ENCODE assay signal across 32 cellular contexts in the genomic region with DNA sequence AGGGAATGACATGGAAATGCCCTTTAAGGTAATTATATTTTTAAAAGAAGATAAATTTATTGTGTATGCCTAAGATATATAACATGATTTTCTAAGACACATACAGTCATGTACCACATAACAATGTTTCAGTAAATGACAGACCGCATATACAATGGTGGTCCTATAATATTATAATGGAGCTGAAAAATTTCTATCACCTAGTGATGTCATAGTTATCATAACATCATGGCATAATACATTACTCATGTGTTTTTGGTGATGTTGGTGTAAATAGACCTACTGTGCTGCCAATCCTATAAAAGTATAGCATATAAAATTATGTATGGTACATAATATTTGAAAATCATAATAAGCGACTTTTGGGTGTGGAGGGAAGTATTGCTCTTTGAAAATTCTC.
"Had no signal": no experiment of that assay in that cellular context is flagged by ENCODE, and none has a peak within 500 bp of the region (broad histone marks: within the 10 kb centered on the region; RNA-seq: fewer than 3 reads in every experiment).

No MANE protein-coding gene starts in this region.

- FAIRE-seq: astrocyte had no signal

- H3K4me3 ChIP-seq: adrenal gland, ascending aorta, body of pancreas, breast epithelium, cardiac muscle cell had no signal

- ATAC-seq: activated naive CD4-positive, alpha-beta T cell treated with anti-CD3 and anti-CD28 coated beads, Interleukin-2, amount 50 U/mL, for 72 hours; activated naive CD8-positive, alpha-beta T cell treated with anti-CD3 and anti-CD28 coated beads, Interleukin-2, amount 50 U/mL, for 24 hours; activated T-cell treated with anti-CD3 and anti-CD28 coated beads, Interleukin-2, amount 50 U/mL, for 4 hours; activated T-cell treated with anti-CD3 and anti-CD28 coated beads, Interleukin-2, amount 50 U/mL, for 72 hours; activated T-helper 17 cell treated with anti-CD3 and anti-CD28 coated beads, Interleukin-2, amount 50 U/mL, for 72 hours; body of pancreas had no signal

- H3K4me1 ChIP-seq: adrenal gland, ascending aorta, body of pancreas, breast epithelium had no signal

- H3K27ac ChIP-seq: adrenal gland, ascending aorta, body of pancreas, brain microvascular endothelial cell, breast epithelium, cardiac muscle cell had no signal

- H3K9me3 ChIP-seq: adrenal gland, ascending aorta, body of pancreas, breast epithelium had no signal

- H3K27me3 ChIP-seq: adrenal gland, ascending aorta, body of pancreas, brain microvascular endothelial cell, breast epithelium, cardiac muscle cell had no signal

- H3K36me3 ChIP-seq: adrenal gland, ascending aorta, brain microvascular endothelial cell, breast epithelium, cardiac muscle cell had no signal

- DNase-seq: activated effector memory CD4-positive, alpha-beta T cell treated with anti-CD3 and anti-CD28 coated beads, Interleukin-2, amount 50 U/mL, for 16 hours; activated effector memory CD4-positive, alpha-beta T cell treated with Interleukin-2 at 50 U/mL for 16 hours; activated gamma-delta T cell; activated gamma-delta T cell treated with Interleukin-2 at 50 U/mL for 16 hours; activated naive CD4-positive, alpha-beta T cell; activated naive CD4-positive, alpha-beta T cell treated with anti-CD3 and anti-CD28 coated beads for 36 hours; activated naive CD4-positive, alpha-beta T cell treated with anti-CD3 and anti-CD28 coated beads, Interleukin-2, amount 10 ng/mL, durations not matched to agents 7 days and 5 days; activated naive CD4-positive, alpha-beta T cell treated with anti-CD3 and anti-CD28 coated beads, Interleukin-2, amount 50 U/mL, for 16 hours; activated naive CD4-positive, alpha-beta T cell treated with Interleukin-2 at 50 U/mL for 16 hours; activated naive CD8-positive, alpha-beta T cell treated with anti-CD3 and anti-CD28 coated beads for 36 hours; activated naive CD8-positive, alpha-beta T cell treated with anti-CD3 and anti-CD28 coated beads, Interleukin-2, amount 10 ng/mL, durations not matched to agents 7 days and 5 days; activated naive CD8-positive, alpha-beta T cell treated with anti-CD3 and anti-CD28 coated beads, Interleukin-2, amount 50 U/mL, for 24 hours; activated T-cell treated with anti-CD3 and anti-CD28 coated beads, Interleukin-2, amount 50 U/mL, for 1 hour; activated T-cell treated with anti-CD3 and anti-CD28 coated beads, Interleukin-2, amount 50 U/mL, for 24 hours; activated T-cell treated with anti-CD3 and anti-CD28 coated beads, Interleukin-2, amount 50 U/mL, for 4 hours; activated T-cell treated with anti-CD3 and anti-CD28 coated beads, Interleukin-2, amount 50 U/mL, for 72 hours; adrenal gland; amniotic stem cell; amygdala; anterior cingulate cortex; aorta; body of pancreas; brain microvascular endothelial cell; caudate nucleus; central memory CD4-positive, alpha-beta T cell; cerebellar nuclear complex had no signal
